8 cellular contexts compared by ENCODE assay signal in the genomic region with DNA sequence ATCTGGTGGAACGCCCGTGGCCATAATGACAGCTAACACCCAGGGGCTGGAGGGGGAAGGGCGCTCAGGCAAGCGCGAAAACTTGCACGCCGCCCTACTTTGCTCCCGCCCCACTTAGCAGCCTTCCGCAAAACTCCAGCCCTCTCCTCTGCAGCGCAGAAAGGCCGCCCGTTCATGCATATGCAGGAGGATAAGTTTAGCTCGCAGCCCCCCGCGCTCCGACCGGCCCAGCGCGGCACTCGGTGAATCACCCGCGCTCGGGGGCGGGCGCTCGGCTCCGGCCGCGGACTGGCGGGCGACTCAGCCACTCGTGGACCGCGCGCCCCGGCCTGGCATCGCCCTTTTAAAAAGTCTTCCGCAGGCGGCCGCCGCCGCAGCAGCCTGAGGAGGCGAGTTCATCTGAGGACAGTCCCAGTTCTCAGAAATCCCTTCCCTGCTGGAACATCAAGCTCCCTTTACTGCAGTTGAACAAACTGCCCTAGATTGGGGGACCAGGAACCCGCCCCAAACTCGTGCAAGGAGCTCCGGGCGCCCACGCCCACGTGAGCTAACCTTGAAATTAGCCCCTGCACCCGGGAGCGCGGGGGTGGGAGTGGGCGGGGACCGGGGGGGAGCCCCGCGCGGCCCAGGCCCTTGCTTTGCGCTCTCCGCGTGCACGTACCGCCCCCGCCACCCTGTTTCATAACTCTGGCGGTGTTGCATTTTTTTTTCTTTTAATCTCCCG. TPM values are rescaled to one million over a fixed set of nuclear protein-coding genes. Genes with fewer than 3 reads are reported as not detected.
A peak's percentile ranks its signal among the peaks of the same experiment; 100 is the strongest.
DNase-seq lines count a peak whose midpoint lies in the region; ATAC-seq and TF ChIP-seq lines count a peak whose summit lies in the region.

No MANE protein-coding gene starts in this region.

- H3K27ac Mint-ChIP-seq in activated CD4-positive, alpha-beta T cell treated with anti-CD3 and anti-CD28 coated beads, Interleukin-2, amount 10 ng/mL, durations not matched to agents 24 days and 14 days = peak overlapping the region; percentile 97

- no peaks in the 10 kb centered on the region for H3K36me3 Mint-ChIP-seq in activated CD4-positive, alpha-beta T cell treated with anti-CD3 and anti-CD28 coated beads, Interleukin-2, amount 10 ng/mL, durations not matched to agents 24 days and 14 days (ENCODE audit: low read depth)

- H3K9me3 ChIP-seq in BE2C = no peaks in the 10 kb centered on the region
- H3K9me3 ChIP-seq in left lung = no peaks in the 10 kb centered on the region

- no peaks in the 10 kb centered on the region for H3K9me3 Mint-ChIP-seq in activated CD4-positive, alpha-beta T cell treated with anti-CD3 and anti-CD28 coated beads, Interleukin-2, amount 10 ng/mL, durations not matched to agents 24 days and 14 days

- H3K27me3 ChIP-seq in BE2C (no peaks in the 10 kb centered on the region), left lung (no peaks in the 10 kb centered on the region)

- intact Hi-C loops in activated CD4-positive, alpha-beta T cell treated with anti-CD3 and anti-CD28 coated beads, Interleukin-2, amount 10 ng/mL, durations not matched to agents 24 days and 14 days (cut with micrococcal nuclease) = loop anchor here (5.0 to 10.0 kb wide), 6 partner anchors 597 to 1946 kb away; partner anchors contain the start of genes ABHD17B, C9orf85, CFAP95 and TJP2
- intact Hi-C loops in left lung (cut with DNase I) = loop anchor here (10.0 kb wide), 2 partner anchors 166 to 176 kb away; no protein-coding TSS in a partner anchor

- H3K4me3 ChIP-seq in BE2C (ENCODE audit: low read depth, low read length) (peak overlapping the region; percentile 78), left lung (peak overlapping the region; percentile 30 to 46)

- H3K4me1 ChIP-seq in BE2C = peaks cover 15% of the 10 kb centered on the region
- H3K4me1 ChIP-seq in left lung = peaks cover 27 to 74% of the 10 kb centered on the region in 2 donors

- H3K27me3 Mint-ChIP-seq in activated CD4-positive, alpha-beta T cell treated with anti-CD3 and anti-CD28 coated beads, Interleukin-2, amount 10 ng/mL, durations not matched to agents 24 days and 14 days = no peaks in the 10 kb centered on the region

- peak overlapping the region; percentile 98 to 100 for H3K27ac ChIP-seq in left lung

- H3K4me1 Mint-ChIP-seq in activated CD4-positive, alpha-beta T cell treated with anti-CD3 and anti-CD28 coated beads, Interleukin-2, amount 10 ng/mL, durations not matched to agents 24 days and 14 days = peaks cover 51% of the 10 kb centered on the region

- peak overlapping the region; percentile 89 for H3K4me3 Mint-ChIP-seq in activated CD4-positive, alpha-beta T cell treated with anti-CD3 and anti-CD28 coated beads, Interleukin-2, amount 10 ng/mL, durations not matched to agents 24 days and 14 days

- ATAC-seq in GM19324 (IDR thresholded peaks at IDR 0.05; ENCODE audit: low FRiP score, unreplicated experiment) (peak; percentile 70), HG03457 (IDR thresholded peaks at IDR 0.05; ENCODE audit: unreplicated experiment) (peak; percentile 40), left lung (peak; percentile 63)

- no peaks in the 10 kb centered on the region for H3K36me3 ChIP-seq in BE2C
- H3K36me3 ChIP-seq in left lung = no peaks in the 10 kb centered on the region

- TF ChIP-seq CTCF in BE2C (IDR thresholded peaks at IDR 0.05; ENCODE audit: low read depth, low read length) = no peak
- TF ChIP-seq CTCF in left lung (IDR thresholded peaks at IDR 0.05) = no peak

- DNase-seq in BE2C (peak; percentile 94), NCI-H526 (lab: John Stamatoyannopoulos, UW) (peak; percentile 75 to 90), cortex of kidney (lab: John Stamatoyannopoulos, UW) (peak; percentile 98), left lung (peak; percentile 95 to 98)
- DNase-seq in activated CD4-positive, alpha-beta T cell treated with anti-CD3 and anti-CD28 coated beads, Interleukin-2, amount 10 ng/mL, durations not matched to agents 24 days and 14 days = peak; percentile 96
- peak; percentile 91 for DNase-seq in stimulated activated CD4-positive, alpha-beta T cell treated with anti-CD3 and anti-CD28 coated beads, Interleukin-2, amount 100 ng/mL, for 4 hours (ENCODE audit: low read depth)

RNA-seq across cellular contexts. Expression of gene KLF9, which starts 4.5 kb away (rescaled TPM):
- polyA plus RNA-seq in BE2C (2012; ENCODE audit: insufficient read depth, insufficient read length, low read depth) = 5.1 TPM
- total RNA-seq in activated CD4-positive, alpha-beta T cell treated with anti-CD3 and anti-CD28 coated beads, Interleukin-2, amount 10 ng/mL, durations not matched to agents 24 days and 14 days = 16.3 and 16.5 TPM in 2 replicates
- total RNA-seq in left lung = 10 to 100 TPM; 25.2 to 42.0 TPM

Comparison
In these comparisons a context has a peak if more than half of its experiments do, and no peak if none do; other contexts are left out.
1. Peak in every context shown above with its lines: DNase-seq, ATAC-seq, H3K4me3 ChIP-seq and H3K27ac ChIP-seq.